Comparison of ENCODE assay signal across 24 cellular contexts in genomic region chr1:63126104-63126503, GRCh38.
"Had no signal": no experiment of that assay in that cellular context is flagged by ENCODE, and none has a peak within 500 bp of the region (broad histone marks: within the 10 kb centered on the region; RNA-seq: fewer than 3 reads in every experiment).

No MANE protein-coding gene starts in this region.

- H3K27ac Mint-ChIP-seq: activated B cell treated with CpG ODN at 0.5 μM for 24 hours; activated CD8-positive, alpha-beta T cell treated with anti-CD3 and anti-CD28 coated beads, Interleukin-2, amount 10 ng/mL, durations not matched to agents 7 days and 5 days; activated naive CD4-positive, alpha-beta T cell treated with anti-CD3 and anti-CD28 coated beads, Interleukin-2, amount 50 U/mL, for 72 hours; brain; dendritic cell treated with granulocyte-macrophage colony-stimulating factor and Interleukin-4, amounts not matched to agents 40 ng/mL and 50 ng/mL, for 4 days; natural killer cell; progenitor cell of endocrine pancreas had no signal

- H3K27me3 Mint-ChIP-seq: progenitor cell of endocrine pancreas had no signal

- H3K4me1 ChIP-seq: right atrium auricular region had no signal

- H3K27me3 ChIP-seq: gastroesophageal sphincter, right atrium auricular region had no signal

- H3K4me2 ChIP-seq: smooth muscle cell had no signal

- H3K4me3 Mint-ChIP-seq: activated B cell treated with CpG ODN at 0.5 μM for 24 hours; activated CD8-positive, alpha-beta T cell treated with anti-CD3 and anti-CD28 coated beads, Interleukin-2, amount 10 ng/mL, durations not matched to agents 7 days and 5 days; brain; central memory CD8-positive, alpha-beta T cell; dendritic cell treated with granulocyte-macrophage colony-stimulating factor and Interleukin-4, amounts not matched to agents 40 ng/mL and 50 ng/mL, for 4 days; natural killer cell had no signal

- ATAC-seq: activated CD8-positive, alpha-beta T cell treated with anti-CD3 and anti-CD28 coated beads, Interleukin-2, amount 10 ng/mL, durations not matched to agents 7 days and 5 days; activated naive CD4-positive, alpha-beta T cell treated with anti-CD3 and anti-CD28 coated beads, Interleukin-2, amount 50 U/mL, for 72 hours; gastroesophageal sphincter; left cardiac atrium; natural killer cell had no signal

- H3K4me3 ChIP-seq: gastroesophageal sphincter, right atrium auricular region, smooth muscle cell had no signal

- H3K36me3 ChIP-seq: gastroesophageal sphincter, right atrium auricular region had no signal

- H3K9me3 Mint-ChIP-seq: activated B cell treated with CpG ODN at 0.5 μM for 24 hours; activated naive CD4-positive, alpha-beta T cell treated with anti-CD3 and anti-CD28 coated beads, Interleukin-2, amount 50 U/mL, for 72 hours; central memory CD8-positive, alpha-beta T cell; dendritic cell treated with granulocyte-macrophage colony-stimulating factor and Interleukin-4, amounts not matched to agents 40 ng/mL and 50 ng/mL, for 4 days had no signal

- H3K27ac ChIP-seq: epithelial cell of prostate, gastroesophageal sphincter, right atrium auricular region had no signal

- H3K36me3 Mint-ChIP-seq: activated naive CD4-positive, alpha-beta T cell treated with anti-CD3 and anti-CD28 coated beads, Interleukin-2, amount 50 U/mL, for 72 hours; brain; natural killer cell had no signal

- DNase-seq: activated B cell treated with CpG ODN at 0.5 μM for 24 hours; activated CD4-positive, alpha-beta T cell treated with anti-CD3 and anti-CD28 coated beads for 48 hours; activated CD8-positive, alpha-beta memory T cell treated with anti-CD3 and anti-CD28 coated beads, Interleukin-2, amount 50 U/mL, for 4 hours; activated CD8-positive, alpha-beta T cell treated with anti-CD3 and anti-CD28 coated beads, Interleukin-2, amount 10 ng/mL, durations not matched to agents 7 days and 5 days; activated gamma-delta T cell; activated T-cell treated with anti-CD3 and anti-CD28 coated beads, Interleukin-2, amount 50 U/mL, for 48 hours; amniotic stem cell; effector memory CD4-positive, alpha-beta T cell; left cardiac atrium; natural killer cell; stimulated activated CD4-positive, alpha-beta T cell treated with anti-CD3 and anti-CD28 coated beads, Interleukin-4, amount 100 ng/mL, for 4 hours; stimulated activated CD8-positive, alpha-beta memory T cell treated with anti-CD3 and anti-CD28 coated beads, Interleukin-4, amount 100 ng/mL, for 48 hours; stimulated activated naive CD4-positive, alpha-beta T cell treated with Interleukin-2 at 50 U/mL for 16 hours; T-helper 2 cell; trophoblast cell had no signal

- H3K9me3 ChIP-seq: gastroesophageal sphincter, right atrium auricular region had no signal

- H3K4me1 Mint-ChIP-seq: activated B cell treated with CpG ODN at 0.5 μM for 24 hours; central memory CD8-positive, alpha-beta T cell; natural killer cell had no signal
